ENCODE assay signal across 11 cellular contexts in genomic region chr17:40586264-40586663, GRCh38. TPM values are rescaled to one million over a fixed set of nuclear protein-coding genes. Genes with fewer than 3 reads are reported as not detected.
DNase-seq lines count a peak whose midpoint lies in the region; ATAC-seq, FAIRE-seq and TF ChIP-seq lines count a peak whose summit lies in the region.
"Not testable (repeated sequence)": the region's sequence is repeated elsewhere in the genome, so short reads cannot be mapped to it uniquely, and the experiment has no call there.
"Had no signal": no experiment of that assay in that cellular context is flagged by ENCODE, and none has a peak within 500 bp of the region (broad histone marks: within the 10 kb centered on the region; RNA-seq: fewer than 3 reads in every experiment).

No MANE protein-coding gene starts in this region.

- POLR2A ChIA-PET in activated B cell treated with CpG ODN at 0.5 μM for 24 hours (lab: Charles Lee), result interaction anchor here (1.0 to 1.8 kb wide), 3 partner anchors 24 to 29 kb away, joined by 3 to 10 read pairs (median 4); no protein-coding TSS in a partner anchor
- POLR2A ChIA-PET in activated CD8-positive, alpha-beta T cell treated with anti-CD3 and anti-CD28 coated beads, Interleukin-2, amount 10 ng/mL, durations not matched to agents 7 days and 5 days (lab: Charles Lee), result interaction anchor here (0.7 to 1.5 kb wide), 4 partner anchors 11 to 23 kb away, joined by 3 to 6 read pairs (median 5); no protein-coding TSS in a partner anchor
- POLR2A ChIA-PET in activated naive CD8-positive, alpha-beta T cell treated with anti-CD3 and anti-CD28 coated beads, Interleukin-2, amount 10 ng/mL, durations not matched to agents 7 days and 5 days (lab: Charles Lee), result interaction anchor here (1.0 to 6.5 kb wide), 3 partner anchors 8 to 37 kb away, joined by 4 to 42 read pairs (median 4); partner anchors contain the start of gene CCR7

- peaks cover 22% of the 10 kb centered on the region for H3K4me1 ChIP-seq in BLaER1

- H3K4me1 Mint-ChIP-seq in activated B cell treated with CpG ODN at 0.5 μM for 24 hours (peaks cover 91% of the 10 kb centered on the region), naive B cell (peaks cover 74 to 95% (median 93%) of the 10 kb centered on the region in 3 donors)
- H3K4me1 Mint-ChIP-seq in activated CD8-positive, alpha-beta T cell treated with anti-CD3 and anti-CD28 coated beads, Interleukin-2, amount 10 ng/mL, durations not matched to agents 7 days and 5 days (ENCODE audit: low read depth), result peaks cover 92% of the 10 kb centered on the region
- peaks cover 78% of the 10 kb centered on the region for H3K4me1 Mint-ChIP-seq in activated T-helper 2 cell treated with anti-CD3 and anti-CD28 coated beads, Interferon-gamma antibody, Interleukin-2, Interleukin-4, amounts not matched to agents 10 μg/mL and 5 μg/mL and 100 μg/mL, durations not matched to agents 14 hours and 24 hours and 36 hours (ENCODE audit: low read depth)
- peaks cover 72% of the 10 kb centered on the region for H3K4me1 Mint-ChIP-seq in activated naive CD8-positive, alpha-beta T cell treated with anti-CD3 and anti-CD28 coated beads, Interleukin-2, amount 10 ng/mL, durations not matched to agents 7 days and 5 days
- peaks cover 96% of the 10 kb centered on the region for H3K4me1 Mint-ChIP-seq in stimulated activated naive CD8-positive, alpha-beta T cell treated with anti-CD3 and anti-CD28 coated beads, Interleukin-15, Interleukin-2, amounts not matched to agents 100 ng/mL and 50 ng/mL, for 24 hours (ENCODE audit: low read depth)

- TF ChIP-seq CTCF in activated B cell treated with CpG ODN at 0.5 μM for 24 hours (IDR thresholded peaks at IDR 0.05), result not testable (repeated sequence)

- peak overlapping the region; percentile 87 for H3K27ac Mint-ChIP-seq in activated B cell treated with CpG ODN at 0.5 μM for 24 hours
- H3K27ac Mint-ChIP-seq in activated CD8-positive, alpha-beta T cell treated with anti-CD3 and anti-CD28 coated beads, Interleukin-2, amount 10 ng/mL, durations not matched to agents 7 days and 5 days, result peak overlapping the region; percentile 73
- peak overlapping the region; percentile 86 for H3K27ac Mint-ChIP-seq in activated T-helper 2 cell treated with anti-CD3 and anti-CD28 coated beads, Interferon-gamma antibody, Interleukin-2, Interleukin-4, amounts not matched to agents 10 μg/mL and 5 μg/mL and 100 μg/mL, durations not matched to agents 14 hours and 24 hours and 36 hours
- peak overlapping the region; percentile 72 for H3K27ac Mint-ChIP-seq in activated naive CD8-positive, alpha-beta T cell treated with anti-CD3 and anti-CD28 coated beads, Interleukin-2, amount 10 ng/mL, durations not matched to agents 7 days and 5 days
- peak overlapping the region; percentile 88 to 98 (median 94) for H3K27ac Mint-ChIP-seq in naive B cell
- peak overlapping the region; percentile 92 for H3K27ac Mint-ChIP-seq in stimulated activated naive CD8-positive, alpha-beta T cell treated with anti-CD3 and anti-CD28 coated beads, Interleukin-15, Interleukin-2, amounts not matched to agents 100 ng/mL and 50 ng/mL, for 24 hours

- ATAC-seq in activated B cell treated with CpG ODN at 0.5 μM for 24 hours (ENCODE audit: low read depth); activated CD8-positive, alpha-beta T cell treated with anti-CD3 and anti-CD28 coated beads, Interleukin-2, amount 10 ng/mL, durations not matched to agents 7 days and 5 days; activated naive CD8-positive, alpha-beta T cell treated with anti-CD3 and anti-CD28 coated beads, Interleukin-2, amount 10 ng/mL, durations not matched to agents 7 days and 5 days (ENCODE audit: low read depth); naive B cell (ENCODE audit: low read depth in 2 of 2): not testable (repeated sequence)

- peak; percentile 55 for FAIRE-seq in GM18507 (lab: Jason Lieb, UNC)

- H3K9ac ChIP-seq in BLaER1, result not testable (repeated sequence)

- intact Hi-C loops in activated B cell treated with CpG ODN at 0.5 μM for 24 hours (cut with micrococcal nuclease), result not testable (repeated sequence)
- intact Hi-C loops in activated T-helper 2 cell treated with anti-CD3 and anti-CD28 coated beads, Interferon-gamma antibody, Interleukin-2, Interleukin-4, amounts not matched to agents 10 μg/mL and 5 μg/mL and 100 μg/mL, durations not matched to agents 14 hours and 24 hours and 36 hours (cut with micrococcal nuclease), result loop anchor here (1.0 kb wide), 2 partner anchors 12 to 25 kb away; no protein-coding TSS in a partner anchor

- H3K4me2 ChIP-seq in BLaER1, result peak overlapping the region; percentile 33; the same call in 1 of the 2 replicates

- peaks cover 36% of the 10 kb centered on the region for H3K9me3 ChIP-seq in BLaER1

- not testable (repeated sequence) for H3K27me3 ChIP-seq in BLaER1

- H3K36me3 ChIP-seq in BLaER1, result not testable (repeated sequence)

- H3K36me3 Mint-ChIP-seq in activated B cell treated with CpG ODN at 0.5 μM for 24 hours (ENCODE audit: low read depth) (peaks cover 17% of the 10 kb centered on the region), naive B cell (peaks cover 21 to 36% of the 10 kb centered on the region in 2 donors)
- peaks cover 55% of the 10 kb centered on the region for H3K36me3 Mint-ChIP-seq in activated CD8-positive, alpha-beta T cell treated with anti-CD3 and anti-CD28 coated beads, Interleukin-2, amount 10 ng/mL, durations not matched to agents 7 days and 5 days (ENCODE audit: low read depth)
- H3K36me3 Mint-ChIP-seq in activated T-helper 2 cell treated with anti-CD3 and anti-CD28 coated beads, Interferon-gamma antibody, Interleukin-2, Interleukin-4, amounts not matched to agents 10 μg/mL and 5 μg/mL and 100 μg/mL, durations not matched to agents 14 hours and 24 hours and 36 hours (ENCODE audit: low read depth), result peaks cover 55% of the 10 kb centered on the region
- H3K36me3 Mint-ChIP-seq in activated naive CD8-positive, alpha-beta T cell treated with anti-CD3 and anti-CD28 coated beads, Interleukin-2, amount 10 ng/mL, durations not matched to agents 7 days and 5 days, result peaks cover 43% of the 10 kb centered on the region
- peaks cover 23% of the 10 kb centered on the region for H3K36me3 Mint-ChIP-seq in stimulated activated naive CD8-positive, alpha-beta T cell treated with anti-CD3 and anti-CD28 coated beads, Interleukin-15, Interleukin-2, amounts not matched to agents 100 ng/mL and 50 ng/mL, for 24 hours (ENCODE audit: low read depth)

- H3K9me3 Mint-ChIP-seq in activated B cell treated with CpG ODN at 0.5 μM for 24 hours, result peaks cover 22% of the 10 kb centered on the region
- H3K9me3 Mint-ChIP-seq in activated CD8-positive, alpha-beta T cell treated with anti-CD3 and anti-CD28 coated beads, Interleukin-2, amount 10 ng/mL, durations not matched to agents 7 days and 5 days (ENCODE audit: insufficient read depth), result peaks cover 20% of the 10 kb centered on the region
- H3K9me3 Mint-ChIP-seq in activated T-helper 2 cell treated with anti-CD3 and anti-CD28 coated beads, Interferon-gamma antibody, Interleukin-2, Interleukin-4, amounts not matched to agents 10 μg/mL and 5 μg/mL and 100 μg/mL, durations not matched to agents 14 hours and 24 hours and 36 hours, result peaks cover 56% of the 10 kb centered on the region
- peaks cover 20% of the 10 kb centered on the region for H3K9me3 Mint-ChIP-seq in activated naive CD8-positive, alpha-beta T cell treated with anti-CD3 and anti-CD28 coated beads, Interleukin-2, amount 10 ng/mL, durations not matched to agents 7 days and 5 days
- H3K9me3 Mint-ChIP-seq in naive B cell, result peaks cover 8 to 36% (median 20%) of the 10 kb centered on the region in 7 donors
- H3K9me3 Mint-ChIP-seq in stimulated activated naive CD8-positive, alpha-beta T cell treated with anti-CD3 and anti-CD28 coated beads, Interleukin-15, Interleukin-2, amounts not matched to agents 100 ng/mL and 50 ng/mL, for 24 hours, result peaks cover 37% of the 10 kb centered on the region

- CTCF ChIA-PET in activated B cell treated with CpG ODN at 0.5 μM for 24 hours (lab: Charles Lee), result interaction anchor here (1.8 to 2.5 kb wide), 2 partner anchors 26 to 29 kb away, joined by 6 read pairs; no protein-coding TSS in a partner anchor
- CTCF ChIA-PET in activated CD8-positive, alpha-beta T cell treated with anti-CD3 and anti-CD28 coated beads, Interleukin-2, amount 10 ng/mL, durations not matched to agents 7 days and 5 days (lab: Charles Lee), result interaction anchor here (1.2 to 3.5 kb wide), 4 partner anchors 9 to 34 kb away, joined by 3 to 18 read pairs (median 8); no protein-coding TSS in a partner anchor

- not testable (repeated sequence) for H4K20me1 ChIP-seq in BLaER1

- DNase-seq in GM18507 (ENCODE audit: extremely low spot score, insufficient read length, low read depth); activated B cell treated with CpG ODN at 0.5 μM for 24 hours; activated CD8-positive, alpha-beta T cell treated with anti-CD3 and anti-CD28 coated beads, Interleukin-2, amount 10 ng/mL, durations not matched to agents 7 days and 5 days; activated T-helper 2 cell treated with anti-CD3 and anti-CD28 coated beads, Interferon-gamma antibody, Interleukin-2, Interleukin-4, amounts not matched to agents 10 μg/mL and 5 μg/mL and 100 μg/mL, durations not matched to agents 14 hours and 24 hours and 36 hours (ENCODE audit: low spot score); activated naive CD8-positive, alpha-beta T cell treated with anti-CD3 and anti-CD28 coated beads, Interleukin-2, amount 10 ng/mL, durations not matched to agents 7 days and 5 days; naive B cell: not testable (repeated sequence)

- H3K4me3 Mint-ChIP-seq in activated B cell treated with CpG ODN at 0.5 μM for 24 hours, result peak overlapping the region; percentile 33
- peak overlapping the region; percentile 4 for H3K4me3 Mint-ChIP-seq in activated CD8-positive, alpha-beta T cell treated with anti-CD3 and anti-CD28 coated beads, Interleukin-2, amount 10 ng/mL, durations not matched to agents 7 days and 5 days
- H3K4me3 Mint-ChIP-seq in activated T-helper 2 cell treated with anti-CD3 and anti-CD28 coated beads, Interferon-gamma antibody, Interleukin-2, Interleukin-4, amounts not matched to agents 10 μg/mL and 5 μg/mL and 100 μg/mL, durations not matched to agents 14 hours and 24 hours and 36 hours (ENCODE audit: low read depth), result peak overlapping the region; percentile 3
- peak overlapping the region; percentile 19 for H3K4me3 Mint-ChIP-seq in activated naive CD8-positive, alpha-beta T cell treated with anti-CD3 and anti-CD28 coated beads, Interleukin-2, amount 10 ng/mL, durations not matched to agents 7 days and 5 days
- H3K4me3 Mint-ChIP-seq in naive B cell, result peak overlapping the region; percentile 44 to 84 (median 72)
- peak overlapping the region; percentile 21 for H3K4me3 Mint-ChIP-seq in stimulated activated naive CD8-positive, alpha-beta T cell treated with anti-CD3 and anti-CD28 coated beads, Interleukin-15, Interleukin-2, amounts not matched to agents 100 ng/mL and 50 ng/mL, for 24 hours

- not testable (repeated sequence) for H3K4me3 ChIP-seq in BLaER1

- H3K27me3 Mint-ChIP-seq in activated B cell treated with CpG ODN at 0.5 μM for 24 hours; activated CD8-positive, alpha-beta T cell treated with anti-CD3 and anti-CD28 coated beads, Interleukin-2, amount 10 ng/mL, durations not matched to agents 7 days and 5 days (ENCODE audit: low read depth); activated T-helper 2 cell treated with anti-CD3 and anti-CD28 coated beads, Interferon-gamma antibody, Interleukin-2, Interleukin-4, amounts not matched to agents 10 μg/mL and 5 μg/mL and 100 μg/mL, durations not matched to agents 14 hours and 24 hours and 36 hours (ENCODE audit: low read depth); activated naive CD8-positive, alpha-beta T cell treated with anti-CD3 and anti-CD28 coated beads, Interleukin-2, amount 10 ng/mL, durations not matched to agents 7 days and 5 days; naive B cell; stimulated activated naive CD8-positive, alpha-beta T cell treated with anti-CD3 and anti-CD28 coated beads, Interleukin-15, Interleukin-2, amounts not matched to agents 100 ng/mL and 50 ng/mL, for 24 hours: not testable (repeated sequence)

- not testable (repeated sequence) for H3K27ac ChIP-seq in BLaER1

RNA-seq across cellular contexts. Expression of gene CCR7, which starts 21.0 kb away (rescaled TPM):
- 572 and 573 TPM in 2 replicates for total RNA-seq in activated B cell treated with CpG ODN at 0.5 μM for 24 hours
- total RNA-seq in activated CD8-positive, alpha-beta T cell treated with anti-CD3 and anti-CD28 coated beads, Interleukin-2, amount 10 ng/mL, durations not matched to agents 7 days and 5 days, result 100 to 1,000 TPM; 171 to 173 TPM
- total RNA-seq in activated T-helper 2 cell treated with anti-CD3 and anti-CD28 coated beads, Interferon-gamma antibody, Interleukin-2, Interleukin-4, amounts not matched to agents 10 μg/mL and 5 μg/mL and 100 μg/mL, durations not matched to agents 14 hours and 24 hours and 36 hours, result 367 and 374 TPM in 2 replicates
- 100 to 1,000 TPM; 231 to 238 TPM for total RNA-seq in activated naive CD8-positive, alpha-beta T cell treated with anti-CD3 and anti-CD28 coated beads, Interleukin-2, amount 10 ng/mL, durations not matched to agents 7 days and 5 days
- 100 to 1,000 TPM; 442 to 802 (median 622) TPM for polyA plus RNA-seq in naive B cell (ENCODE audit: low read depth in 6 of 6)
- total RNA-seq: Calu3, LHCN-M2, MCF 10A had no signal

Comparison
In these comparisons a context has a peak if more than half of its experiments do, and no peak if none do; other contexts are left out.
1. H3K4me3 Mint-ChIP-seq: peak in every context shown above with its lines; median percentile 72 in naive B cell; 33 in activated B cell treated with CpG ODN at 0.5 μM for 24 hours; 21 in stimulated activated naive CD8-positive, alpha-beta T cell treated with anti-CD3 and anti-CD28 coated beads, Interleukin-15, Interleukin-2, amounts not matched to agents 100 ng/mL and 50 ng/mL, for 24 hours; 19 in activated naive CD8-positive, alpha-beta T cell treated with anti-CD3 and anti-CD28 coated beads, Interleukin-2, amount 10 ng/mL, durations not matched to agents 7 days and 5 days; 4 in activated CD8-positive, alpha-beta T cell treated with anti-CD3 and anti-CD28 coated beads, Interleukin-2, amount 10 ng/mL, durations not matched to agents 7 days and 5 days; 3 in activated T-helper 2 cell treated with anti-CD3 and anti-CD28 coated beads, Interferon-gamma antibody, Interleukin-2, Interleukin-4, amounts not matched to agents 10 μg/mL and 5 μg/mL and 100 μg/mL, durations not matched to agents 14 hours and 24 hours and 36 hours.